In the genomic region with DNA sequence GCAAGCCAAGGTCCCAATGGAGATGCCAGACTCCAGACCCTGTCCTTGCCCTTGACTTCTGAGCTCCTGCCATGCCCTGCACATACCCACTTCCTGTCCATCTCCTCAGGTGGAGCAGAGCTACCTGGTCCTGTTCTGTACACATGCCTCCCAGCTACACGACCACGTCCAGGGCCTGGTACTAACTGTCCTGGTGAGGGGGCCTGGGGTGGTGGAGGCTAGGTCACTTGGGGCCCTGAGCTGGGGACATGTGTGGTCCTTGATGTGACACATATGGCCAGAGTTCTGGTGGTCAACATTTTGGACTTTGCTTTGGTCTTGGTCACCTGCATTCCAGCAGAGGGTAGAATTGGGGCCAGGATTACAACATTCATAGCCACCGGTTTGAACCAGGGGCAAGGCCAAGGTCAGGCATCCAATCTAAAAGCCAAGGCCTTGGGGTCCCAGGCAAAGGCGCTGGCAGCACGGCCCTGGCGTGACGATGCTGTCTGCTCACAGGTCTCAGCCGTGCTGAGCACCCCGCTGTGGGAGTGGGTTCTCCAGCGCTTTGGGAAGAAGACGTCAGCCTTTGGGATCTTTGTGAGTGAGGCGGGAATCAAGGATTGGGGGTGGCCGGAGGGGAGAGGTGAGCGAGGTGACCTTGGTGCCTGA, we compare ENCODE assay signal across 1 cellular context.
TF ChIP-seq lines count a peak whose summit lies in the region.

No MANE protein-coding gene starts in this region.

TF ChIP-seq in HepG2, 621 proteins besides CTCF, POLR2A, EP300 and RAD21 (continued from another document and continues in another):
- TF ChIP-seq, protein P1, sequence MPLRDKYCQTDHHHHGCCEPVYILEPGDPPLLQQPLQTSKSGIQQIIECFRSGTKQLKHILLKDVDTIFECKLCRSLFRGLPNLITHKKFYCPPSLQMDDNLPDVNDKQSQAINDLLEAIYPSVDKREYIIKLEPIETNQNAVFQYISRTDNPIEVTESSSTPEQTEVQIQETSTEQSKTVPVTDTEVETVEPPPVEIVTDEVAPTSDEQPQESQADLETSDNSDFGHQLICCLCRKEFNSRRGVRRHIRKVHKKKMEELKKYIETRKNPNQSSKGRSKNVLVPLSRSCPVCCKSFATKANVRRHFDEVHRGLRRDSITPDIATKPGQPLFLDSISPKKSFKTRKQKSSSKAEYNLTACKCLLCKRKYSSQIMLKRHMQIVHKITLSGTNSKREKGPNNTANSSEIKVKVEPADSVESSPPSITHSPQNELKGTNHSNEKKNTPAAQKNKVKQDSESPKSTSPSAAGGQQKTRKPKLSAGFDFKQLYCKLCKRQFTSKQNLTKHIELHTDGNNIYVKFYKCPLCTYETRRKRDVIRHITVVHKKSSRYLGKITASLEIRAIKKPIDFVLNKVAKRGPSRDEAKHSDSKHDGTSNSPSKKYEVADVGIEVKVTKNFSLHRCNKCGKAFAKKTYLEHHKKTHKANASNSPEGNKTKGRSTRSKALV (CRISPR knock-in tag; IDR thresholded peaks at IDR 0.05), result no peak
- TF ChIP-seq SALL1 (CRISPR knock-in tag; IDR thresholded peaks at IDR 0.05) (peak; percentile 98), NCOA2 (CRISPR knock-in tag; IDR thresholded peaks at IDR 0.05) (peak; percentile 88), ARNTL (CRISPR knock-in tag; IDR thresholded peaks at IDR 0.05) (no peak), KLF15 (CRISPR knock-in tag; IDR thresholded peaks at IDR 0.05; ENCODE audit: borderline replicate concordance) (no peak), ZKSCAN8 (CRISPR knock-in tag; IDR thresholded peaks at IDR 0.05; ENCODE audit: borderline replicate concordance) (no peak), CREB1 (IDR thresholded peaks at IDR 0.05) (peak; percentile 14; the same call in 1 of the 2 replicates), CREB1 (CRISPR knock-in tag; IDR thresholded peaks at IDR 0.05) (no peak), ZNF792 (CRISPR knock-in tag; IDR thresholded peaks at IDR 0.05) (no peak), FOXA3 (CRISPR knock-in tag; IDR thresholded peaks at IDR 0.05) (peak; percentile 68), ZNF619 (CRISPR knock-in tag; IDR thresholded peaks at IDR 0.05) (no peak), SP2 (CRISPR knock-in tag; IDR thresholded peaks at IDR 0.05) (no peak), REXO4 (CRISPR knock-in tag; IDR thresholded peaks at IDR 0.05; ENCODE audit: borderline replicate concordance) (no peak), ZNF501 (CRISPR knock-in tag; IDR thresholded peaks at IDR 0.05) (peak; percentile 56; the same call in 1 of the 2 replicates), STAT5B (CRISPR knock-in tag; IDR thresholded peaks at IDR 0.05) (no peak), ZNF230 (CRISPR knock-in tag; IDR thresholded peaks at IDR 0.05) (no peak), ZNF3 (CRISPR knock-in tag; IDR thresholded peaks at IDR 0.05) (no peak), ZMAT3 (CRISPR knock-in tag; conservative IDR thresholded peaks at IDR 0.05) (no peak), ZNF562 (CRISPR knock-in tag; IDR thresholded peaks at IDR 0.05; ENCODE audit: borderline replicate concordance) (no peak), MLLT10 (CRISPR knock-in tag; IDR thresholded peaks at IDR 0.05) (no peak), ZNF382 (CRISPR knock-in tag; IDR thresholded peaks at IDR 0.05; ENCODE audit: borderline replicate concordance) (no peak), PRMT3 (CRISPR knock-in tag; IDR thresholded peaks at IDR 0.05; ENCODE audit: borderline replicate concordance, low read depth) (no peak), MED8 (CRISPR knock-in tag; IDR thresholded peaks at IDR 0.05; ENCODE audit: insufficient replicate concordance) (no peak), IKZF4 (CRISPR knock-in tag; IDR thresholded peaks at IDR 0.05; ENCODE audit: borderline replicate concordance, low read depth, not compliant biosample characterization) (no peak), TEAD2 (CRISPR knock-in tag; IDR thresholded peaks at IDR 0.05) (0 out of 2 replicates have a peak, but pooled peaks have one; percentile 69), ZNF329 (CRISPR knock-in tag; IDR thresholded peaks at IDR 0.05; ENCODE audit: low read depth) (no peak), ZNF674 (CRISPR knock-in tag; IDR thresholded peaks at IDR 0.05; ENCODE audit: low read depth) (no peak), ZNF7 (CRISPR knock-in tag; IDR thresholded peaks at IDR 0.05) (no peak)
- TF ChIP-seq, protein P2, sequence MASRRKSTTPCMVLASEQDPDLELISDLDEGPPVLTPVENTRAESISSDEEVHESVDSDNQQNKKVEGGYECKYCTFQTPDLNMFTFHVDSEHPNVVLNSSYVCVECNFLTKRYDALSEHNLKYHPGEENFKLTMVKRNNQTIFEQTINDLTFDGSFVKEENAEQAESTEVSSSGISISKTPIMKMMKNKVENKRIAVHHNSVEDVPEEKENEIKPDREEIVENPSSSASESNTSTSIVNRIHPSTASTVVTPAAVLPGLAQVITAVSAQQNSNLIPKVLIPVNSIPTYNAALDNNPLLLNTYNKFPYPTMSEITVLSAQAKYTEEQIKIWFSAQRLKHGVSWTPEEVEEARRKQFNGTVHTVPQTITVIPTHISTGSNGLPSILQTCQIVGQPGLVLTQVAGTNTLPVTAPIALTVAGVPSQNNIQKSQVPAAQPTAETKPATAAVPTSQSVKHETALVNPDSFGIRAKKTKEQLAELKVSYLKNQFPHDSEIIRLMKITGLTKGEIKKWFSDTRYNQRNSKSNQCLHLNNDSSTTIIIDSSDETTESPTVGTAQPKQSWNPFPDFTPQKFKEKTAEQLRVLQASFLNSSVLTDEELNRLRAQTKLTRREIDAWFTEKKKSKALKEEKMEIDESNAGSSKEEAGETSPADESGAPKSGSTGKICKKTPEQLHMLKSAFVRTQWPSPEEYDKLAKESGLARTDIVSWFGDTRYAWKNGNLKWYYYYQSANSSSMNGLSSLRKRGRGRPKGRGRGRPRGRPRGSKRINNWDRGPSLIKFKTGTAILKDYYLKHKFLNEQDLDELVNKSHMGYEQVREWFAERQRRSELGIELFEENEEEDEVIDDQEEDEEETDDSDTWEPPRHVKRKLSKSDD (CRISPR knock-in tag; IDR thresholded peaks at IDR 0.05; ENCODE audit: low read depth), result peak; percentile 75; the same call in 1 of the 2 replicates
- TF ChIP-seq, protein P3, sequence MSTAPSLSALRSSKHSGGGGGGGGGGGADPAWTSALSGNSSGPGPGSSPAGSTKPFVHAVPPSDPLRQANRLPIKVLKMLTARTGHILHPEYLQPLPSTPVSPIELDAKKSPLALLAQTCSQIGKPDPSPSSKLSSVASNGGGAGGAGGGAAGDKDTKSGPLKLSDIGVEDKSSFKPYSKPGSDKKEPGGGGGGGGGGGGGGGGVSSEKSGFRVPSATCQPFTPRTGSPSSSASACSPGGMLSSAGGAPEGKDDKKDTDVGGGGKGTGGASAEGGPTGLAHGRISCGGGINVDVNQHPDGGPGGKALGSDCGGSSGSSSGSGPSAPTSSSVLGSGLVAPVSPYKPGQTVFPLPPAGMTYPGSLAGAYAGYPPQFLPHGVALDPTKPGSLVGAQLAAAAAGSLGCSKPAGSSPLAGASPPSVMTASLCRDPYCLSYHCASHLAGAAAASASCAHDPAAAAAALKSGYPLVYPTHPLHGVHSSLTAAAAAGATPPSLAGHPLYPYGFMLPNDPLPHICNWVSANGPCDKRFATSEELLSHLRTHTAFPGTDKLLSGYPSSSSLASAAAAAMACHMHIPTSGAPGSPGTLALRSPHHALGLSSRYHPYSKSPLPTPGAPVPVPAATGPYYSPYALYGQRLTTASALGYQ (CRISPR knock-in tag; IDR thresholded peaks at IDR 0.05), result 0 out of 2 replicates have a peak, but pooled peaks have one; percentile 49
- TF ChIP-seq, protein P4, sequence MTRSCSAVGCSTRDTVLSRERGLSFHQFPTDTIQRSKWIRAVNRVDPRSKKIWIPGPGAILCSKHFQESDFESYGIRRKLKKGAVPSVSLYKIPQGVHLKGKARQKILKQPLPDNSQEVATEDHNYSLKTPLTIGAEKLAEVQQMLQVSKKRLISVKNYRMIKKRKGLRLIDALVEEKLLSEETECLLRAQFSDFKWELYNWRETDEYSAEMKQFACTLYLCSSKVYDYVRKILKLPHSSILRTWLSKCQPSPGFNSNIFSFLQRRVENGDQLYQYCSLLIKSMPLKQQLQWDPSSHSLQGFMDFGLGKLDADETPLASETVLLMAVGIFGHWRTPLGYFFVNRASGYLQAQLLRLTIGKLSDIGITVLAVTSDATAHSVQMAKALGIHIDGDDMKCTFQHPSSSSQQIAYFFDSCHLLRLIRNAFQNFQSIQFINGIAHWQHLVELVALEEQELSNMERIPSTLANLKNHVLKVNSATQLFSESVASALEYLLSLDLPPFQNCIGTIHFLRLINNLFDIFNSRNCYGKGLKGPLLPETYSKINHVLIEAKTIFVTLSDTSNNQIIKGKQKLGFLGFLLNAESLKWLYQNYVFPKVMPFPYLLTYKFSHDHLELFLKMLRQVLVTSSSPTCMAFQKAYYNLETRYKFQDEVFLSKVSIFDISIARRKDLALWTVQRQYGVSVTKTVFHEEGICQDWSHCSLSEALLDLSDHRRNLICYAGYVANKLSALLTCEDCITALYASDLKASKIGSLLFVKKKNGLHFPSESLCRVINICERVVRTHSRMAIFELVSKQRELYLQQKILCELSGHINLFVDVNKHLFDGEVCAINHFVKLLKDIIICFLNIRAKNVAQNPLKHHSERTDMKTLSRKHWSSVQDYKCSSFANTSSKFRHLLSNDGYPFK (CRISPR knock-in tag; IDR thresholded peaks at IDR 0.05; ENCODE audit: borderline replicate concordance), result 0 out of 2 replicates have a peak, but pooled peaks have one; percentile 16
- TF ChIP-seq, protein P5, sequence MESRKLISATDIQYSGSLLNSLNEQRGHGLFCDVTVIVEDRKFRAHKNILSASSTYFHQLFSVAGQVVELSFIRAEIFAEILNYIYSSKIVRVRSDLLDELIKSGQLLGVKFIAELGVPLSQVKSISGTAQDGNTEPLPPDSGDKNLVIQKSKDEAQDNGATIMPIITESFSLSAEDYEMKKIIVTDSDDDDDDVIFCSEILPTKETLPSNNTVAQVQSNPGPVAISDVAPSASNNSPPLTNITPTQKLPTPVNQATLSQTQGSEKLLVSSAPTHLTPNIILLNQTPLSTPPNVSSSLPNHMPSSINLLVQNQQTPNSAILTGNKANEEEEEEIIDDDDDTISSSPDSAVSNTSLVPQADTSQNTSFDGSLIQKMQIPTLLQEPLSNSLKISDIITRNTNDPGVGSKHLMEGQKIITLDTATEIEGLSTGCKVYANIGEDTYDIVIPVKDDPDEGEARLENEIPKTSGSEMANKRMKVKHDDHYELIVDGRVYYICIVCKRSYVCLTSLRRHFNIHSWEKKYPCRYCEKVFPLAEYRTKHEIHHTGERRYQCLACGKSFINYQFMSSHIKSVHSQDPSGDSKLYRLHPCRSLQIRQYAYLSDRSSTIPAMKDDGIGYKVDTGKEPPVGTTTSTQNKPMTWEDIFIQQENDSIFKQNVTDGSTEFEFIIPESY (CRISPR knock-in tag; IDR thresholded peaks at IDR 0.05), result peak; percentile 88
- TF ChIP-seq, protein P6, sequence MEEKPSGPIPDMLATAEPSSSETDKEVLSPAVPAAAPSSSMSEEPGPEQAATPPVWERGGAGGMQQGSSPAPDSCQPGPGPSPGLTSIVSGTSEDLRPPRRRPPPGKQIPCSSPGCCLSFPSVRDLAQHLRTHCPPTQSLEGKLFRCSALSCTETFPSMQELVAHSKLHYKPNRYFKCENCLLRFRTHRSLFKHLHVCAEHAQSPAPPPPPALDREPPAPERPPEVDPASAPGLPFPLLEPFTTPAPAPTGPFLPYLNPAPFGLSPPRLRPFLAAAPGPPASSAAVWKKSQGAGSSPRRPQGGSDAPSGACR (CRISPR knock-in tag; IDR thresholded peaks at IDR 0.05), result peak; percentile 60; the same call in 1 of the 2 replicates
- TF ChIP-seq, protein P7, sequence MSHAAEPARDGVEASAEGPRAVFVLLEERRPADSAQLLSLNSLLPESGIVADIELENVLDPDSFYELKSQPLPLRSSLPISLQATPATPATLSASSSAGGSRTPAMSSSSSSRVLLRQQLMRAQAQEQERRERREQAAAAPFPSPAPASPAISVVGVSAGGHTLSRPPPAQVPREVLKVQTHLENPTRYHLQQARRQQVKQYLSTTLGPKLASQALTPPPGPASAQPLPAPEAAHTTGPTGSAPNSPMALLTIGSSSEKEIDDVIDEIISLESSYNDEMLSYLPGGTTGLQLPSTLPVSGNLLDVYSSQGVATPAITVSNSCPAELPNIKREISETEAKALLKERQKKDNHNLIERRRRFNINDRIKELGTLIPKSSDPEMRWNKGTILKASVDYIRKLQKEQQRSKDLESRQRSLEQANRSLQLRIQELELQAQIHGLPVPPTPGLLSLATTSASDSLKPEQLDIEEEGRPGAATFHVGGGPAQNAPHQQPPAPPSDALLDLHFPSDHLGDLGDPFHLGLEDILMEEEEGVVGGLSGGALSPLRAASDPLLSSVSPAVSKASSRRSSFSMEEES (CRISPR knock-in tag; IDR thresholded peaks at IDR 0.05), result peak; percentile 50; the same call in 1 of the 2 replicates
- TF ChIP-seq, protein P8, sequence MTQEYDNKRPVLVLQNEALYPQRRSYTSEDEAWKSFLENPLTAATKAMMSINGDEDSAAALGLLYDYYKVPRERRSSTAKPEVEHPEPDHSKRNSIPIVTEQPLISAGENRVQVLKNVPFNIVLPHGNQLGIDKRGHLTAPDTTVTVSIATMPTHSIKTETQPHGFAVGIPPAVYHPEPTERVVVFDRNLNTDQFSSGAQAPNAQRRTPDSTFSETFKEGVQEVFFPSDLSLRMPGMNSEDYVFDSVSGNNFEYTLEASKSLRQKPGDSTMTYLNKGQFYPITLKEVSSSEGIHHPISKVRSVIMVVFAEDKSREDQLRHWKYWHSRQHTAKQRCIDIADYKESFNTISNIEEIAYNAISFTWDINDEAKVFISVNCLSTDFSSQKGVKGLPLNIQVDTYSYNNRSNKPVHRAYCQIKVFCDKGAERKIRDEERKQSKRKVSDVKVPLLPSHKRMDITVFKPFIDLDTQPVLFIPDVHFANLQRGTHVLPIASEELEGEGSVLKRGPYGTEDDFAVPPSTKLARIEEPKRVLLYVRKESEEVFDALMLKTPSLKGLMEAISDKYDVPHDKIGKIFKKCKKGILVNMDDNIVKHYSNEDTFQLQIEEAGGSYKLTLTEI (CRISPR knock-in tag; conservative IDR thresholded peaks at IDR 0.05), result no peak
- TF ChIP-seq, protein P9, sequence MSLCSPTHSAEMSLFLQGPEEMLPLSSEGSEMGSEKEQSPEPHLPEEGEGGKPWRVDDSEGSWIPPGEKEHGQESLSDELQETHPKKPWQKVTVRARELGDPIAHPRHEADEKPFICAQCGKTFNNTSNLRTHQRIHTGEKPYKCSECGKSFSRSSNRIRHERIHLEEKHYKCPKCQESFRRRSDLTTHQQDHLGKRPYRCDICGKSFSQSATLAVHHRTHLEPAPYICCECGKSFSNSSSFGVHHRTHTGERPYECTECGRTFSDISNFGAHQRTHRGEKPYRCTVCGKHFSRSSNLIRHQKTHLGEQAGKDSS (CRISPR knock-in tag; IDR thresholded peaks at IDR 0.05; ENCODE audit: borderline replicate concordance, low read depth), result no peak
- TF ChIP-seq, protein P10, sequence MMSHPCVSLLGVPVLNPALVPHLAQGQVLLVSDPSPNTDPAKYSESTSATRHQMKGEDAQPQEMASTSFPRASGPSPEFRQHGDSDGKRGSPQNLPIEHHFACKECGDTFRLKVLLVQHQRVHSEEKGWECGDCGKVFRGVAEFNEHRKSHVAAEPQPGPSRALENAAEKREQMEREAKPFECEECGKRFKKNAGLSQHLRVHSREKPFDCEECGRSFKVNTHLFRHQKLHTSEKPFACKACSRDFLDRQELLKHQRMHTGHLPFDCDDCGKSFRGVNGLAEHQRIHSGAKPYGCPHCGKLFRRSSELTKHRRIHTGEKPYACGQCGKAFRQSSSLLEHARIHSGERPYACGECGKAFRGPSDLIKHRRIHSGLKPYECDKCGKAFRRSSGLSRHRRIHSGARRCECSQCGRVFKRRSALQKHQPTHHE (CRISPR knock-in tag; IDR thresholded peaks at IDR 0.05; ENCODE audit: borderline replicate concordance), result no peak
